ENCODE assay signal across 25 cellular contexts in genomic region chr17:37031493-37032083, GRCh38.
DNase-seq lines count a peak whose midpoint lies in the region; ATAC-seq and TF ChIP-seq lines count a peak whose summit lies in the region.
"Had no signal": no experiment of that assay in that cellular context is flagged by ENCODE, and none has a peak within 500 bp of the region (broad histone marks: within the 10 kb centered on the region; RNA-seq: fewer than 3 reads in every experiment).

No MANE protein-coding gene starts in this region.

- intact Hi-C loops in esophagus muscularis mucosa (cut with DNase I) = no loop called here
- intact Hi-C loops in right lobe of liver (cut with DNase I) = loop anchor here in 1 of 2 donors (10.0 kb wide), 1 partner anchor 397 kb away; no protein-coding TSS in a partner anchor

- TF ChIP-seq CTCF in esophagus muscularis mucosa (IDR thresholded peaks at IDR 0.05) = no peak
- no peak for TF ChIP-seq CTCF in right lobe of liver (IDR thresholded peaks at IDR 0.05)

- H3K4me1 ChIP-seq in esophagus muscularis mucosa (no peaks in the 10 kb centered on the region), right lobe of liver (peaks cover 0 to 14% (median 4%) of the 10 kb centered on the region in 4 donors)

- H3K4me3 ChIP-seq in esophagus muscularis mucosa = no peak overlapping the region
- H3K4me3 ChIP-seq in right lobe of liver = no peak overlapping the region
- H3K4me3 ChIP-seq: BLaER1, GM12878 had no signal

- DNase-seq in esophagus muscularis mucosa (ENCODE audit: extremely low spot score) (peak; percentile 47), kidney tubule cell (ENCODE audit: low spot score) (peak; percentile 52), right lobe of liver (peak; percentile 38 to 82 (median 72)), renal cortical epithelial cell (ENCODE audit: low read depth) (peak; percentile 15), NAMALWA (ENCODE audit: low spot score) (no peak), HT-29 (ENCODE audit: low spot score) (no peak), pons (ENCODE audit: low spot score) (no peak)
- DNase-seq: 8988T; ACHN; BE2C; C1 segment of cervical spinal cord; CD4-positive, alpha-beta memory T cell; CD4-positive, CD25-positive, alpha-beta regulatory T cell; CD8-positive, alpha-beta memory T cell; COR-L47; DMS 273 treated with DMSO at 0.1 percent for 48 hours; DMS153; DMS53; DMS79; DND-41; EL; GDM1 had no signal

- TF ChIP-seq EP300 in esophagus muscularis mucosa (IDR thresholded peaks at IDR 0.05) = no peak

- H3K36me3 ChIP-seq in esophagus muscularis mucosa (peaks cover 0 to 29% (median 8%) of the 10 kb centered on the region in 4 donors), right lobe of liver (no peaks in the 10 kb centered on the region)

- ATAC-seq in right lobe of liver = peak; percentile 94 to 95 (median 94)
- no peak for ATAC-seq in HG02798 (IDR thresholded peaks at IDR 0.05; ENCODE audit: poor library complexity, unreplicated experiment)
- ATAC-seq: GM12878 had no signal

- H3K27me3 ChIP-seq in esophagus muscularis mucosa = no peaks in the 10 kb centered on the region
- H3K27me3 ChIP-seq in right lobe of liver = no peaks in the 10 kb centered on the region
- H3K27me3 ChIP-seq: BE2C, BLaER1 had no signal

- TF ChIP-seq POLR2A in esophagus muscularis mucosa (IDR thresholded peaks at IDR 0.05; ENCODE audit: low read depth) (no peak), right lobe of liver (IDR thresholded peaks at IDR 0.05) (no peak)

- 89% methylated on average over 4 of the region's 4 CpGs for WGBS in esophagus muscularis mucosa
- WGBS in right lobe of liver (ENCODE audit: insufficient coverage, low coverage, low lambda C conversion rate, missing lambda C conversion rate) = 21% methylated on average over 4 of the region's 4 CpGs

- H3K9me3 ChIP-seq in esophagus muscularis mucosa = no peaks in the 10 kb centered on the region
- H3K9me3 ChIP-seq in right lobe of liver = no peaks in the 10 kb centered on the region
- H3K9me3 ChIP-seq: BE2C, BLaER1 had no signal

- H3K27ac ChIP-seq in esophagus muscularis mucosa (replicated peaks in 1 of 4) = no peak overlapping the region
- H3K27ac ChIP-seq in right lobe of liver = peak overlapping the region in 2 of 3 donors; percentile 39 to 42
- H3K27ac ChIP-seq: BLaER1 had no signal

Comparison
In these comparisons a context has a peak if more than half of its experiments do, and no peak if none do; other contexts are left out.
1. DNase-seq: peak in esophagus muscularis mucosa (single experiment), kidney tubule cell (single experiment), right lobe of liver (3 of 3) and renal cortical epithelial cell (single experiment); none in NAMALWA (single experiment), HT-29 (single experiment) and pons (single experiment).
2. H3K27ac ChIP-seq: peak in right lobe of liver (2 of 3); none in esophagus muscularis mucosa (0 of 4).